ENCODE assay signal across 3 cellular contexts in genomic region chr11:83072689-83073242, GRCh38.
TF ChIP-seq lines count a peak whose summit lies in the region.

No MANE protein-coding gene starts in this region.

TF ChIP-seq in A549, 52 proteins besides CTCF, POLR2A, EP300 and RAD21 (continued from another document):
- TF ChIP-seq ELK1 (IDR thresholded peaks at IDR 0.05; ENCODE audit: low read depth, low read length) (no peak), CBX8 (IDR thresholded peaks at IDR 0.05) (no peak), SMC3 (IDR thresholded peaks at IDR 0.05) (no peak), CHD4 (IDR thresholded peaks at IDR 0.05; ENCODE audit: borderline replicate concordance) (no peak), TFCP2L1 (CRISPR knock-in tag; IDR thresholded peaks at IDR 0.05) (no peak), REST (IDR thresholded peaks at IDR 0.05) (no peak)

TF ChIP-seq in GM23338, 12 proteins besides CTCF, POLR2A, EP300 and RAD21:
- no peak for TF ChIP-seq CREB1 (CRISPR knock-in tag; IDR thresholded peaks at IDR 0.05; ENCODE audit: low read depth)

TF ChIP-seq in K562, 482 proteins besides CTCF, POLR2A, EP300 and RAD21 (continues in another document):
- TF ChIP-seq FOXK1 (CRISPR knock-in tag; IDR thresholded peaks at IDR 0.05; ENCODE audit: borderline replicate concordance) (0 out of 2 replicates have a peak, but pooled peaks have one; percentile 29), AFF1 (IDR thresholded peaks at IDR 0.05; ENCODE audit: low read depth in 1 of 2, partially characterized antibody in 2 of 2) (no peak), MGA (IDR thresholded peaks at IDR 0.05) (peak; percentile 32; the same call in 1 of the 2 replicates), TCF3 (CRISPR knock-in tag; IDR thresholded peaks at IDR 0.05) (peak; percentile 27; the same call in 1 of the 2 replicates), POLR2H (tag; IDR thresholded peaks at IDR 0.05; ENCODE audit: low read depth) (no peak), E2F6 (IDR thresholded peaks at IDR 0.05; ENCODE audit: borderline replicate concordance in 1 of 2, extremely low read depth in 1 of 2, insufficient read depth in 1 of 2, insufficient read length in 1 of 2, low read depth in 1 of 2, low read length in 1 of 2, poor library complexity in 1 of 2, severe bottlenecking in 1 of 2) (peak; percentile 24 to 69), CUX1 (CRISPR knock-in tag; IDR thresholded peaks at IDR 0.05) (0 out of 2 replicates have a peak, but pooled peaks have one; percentile 63), CBX1 (IDR thresholded peaks at IDR 0.05; ENCODE audit: low read depth) (no peak), CGGBP1 (CRISPR knock-in tag; IDR thresholded peaks at IDR 0.05) (no peak), ATF6 (CRISPR knock-in tag; IDR thresholded peaks at IDR 0.05) (no peak), HSF4 (CRISPR knock-in tag; IDR thresholded peaks at IDR 0.05; ENCODE audit: borderline replicate concordance) (no peak), PTTG1 (tag; IDR thresholded peaks at IDR 0.05; ENCODE audit: low read depth) (no peak), FOXA3 (CRISPR knock-in tag; conservative IDR thresholded peaks at IDR 0.05 in 1 of 2, IDR thresholded peaks at IDR 0.05 in 1 of 2) (no peak), ZNF408 (CRISPR knock-in tag; IDR thresholded peaks at IDR 0.05; ENCODE audit: low read depth) (no peak), CBFA2T3 (IDR thresholded peaks at IDR 0.05) (0 out of 2 replicates have a peak, but pooled peaks have one; percentile 12), ZBTB33 (CRISPR knock-in tag; IDR thresholded peaks at IDR 0.05) (0 out of 2 replicates have a peak, but pooled peaks have one; percentile 9), MAZ (CRISPR knock-in tag; conservative IDR thresholded peaks at IDR 0.05 in 1 of 2, IDR thresholded peaks at IDR 0.05 in 1 of 2) (0 out of 4 replicates have a peak, but pooled peaks of 1 of the 2 experiments have one; percentile 35), ZBTB1 (CRISPR knock-in tag; IDR thresholded peaks at IDR 0.05; ENCODE audit: borderline replicate concordance, low read depth) (no peak)
